1 cellular context compared by ENCODE assay signal in genomic region chr1:186155594-186155993, GRCh38.
TF ChIP-seq lines count a peak whose summit lies in the region.

No MANE protein-coding gene starts in this region.

TF ChIP-seq in K562, 482 proteins besides CTCF, POLR2A, EP300 and RAD21 (continued from another document and continues in another):
- TF ChIP-seq ZNF518B (CRISPR knock-in tag; IDR thresholded peaks at IDR 0.05) (no peak), SMAD4 (CRISPR knock-in tag; conservative IDR thresholded peaks at IDR 0.05) (peak; percentile 67), SRSF3 (IDR thresholded peaks at IDR 0.05; ENCODE audit: insufficient read depth, low read length) (no peak), PBX2 (CRISPR knock-in tag; IDR thresholded peaks at IDR 0.05; ENCODE audit: low read depth) (no peak), PBX2 (tag; conservative IDR thresholded peaks at IDR 0.05; ENCODE audit: low read depth) (peak; percentile 60), DPF2 (IDR thresholded peaks at IDR 0.05) (no peak), TEAD4 (IDR thresholded peaks at IDR 0.05; ENCODE audit: low read length) (peak; percentile 44), TEAD4 (CRISPR knock-in tag; IDR thresholded peaks at IDR 0.05; ENCODE audit: borderline replicate concordance) (no peak), RFX7 (CRISPR knock-in tag; IDR thresholded peaks at IDR 0.05) (no peak), DEAF1 (CRISPR knock-in tag; IDR thresholded peaks at IDR 0.05) (peak; percentile 80), ILF3 (IDR thresholded peaks at IDR 0.05; ENCODE audit: borderline replicate concordance) (no peak), KLF1 (tag; IDR thresholded peaks at IDR 0.05) (no peak), SMAD2 (IDR thresholded peaks at IDR 0.05; ENCODE audit: low read depth, low read length) (no peak), MEIS2 (IDR thresholded peaks at IDR 0.05; ENCODE audit: partially characterized antibody) (peak; percentile 57), MEF2D (tag; conservative IDR thresholded peaks at IDR 0.05; ENCODE audit: low read depth) (no peak), ATF4 (CRISPR knock-in tag; IDR thresholded peaks at IDR 0.05) (no peak), TAF15 (IDR thresholded peaks at IDR 0.05; ENCODE audit: low read depth, low read length) (no peak), PRPF4 (IDR thresholded peaks at IDR 0.05; ENCODE audit: insufficient read depth, low read depth, low read length, poor library complexity, severe bottlenecking) (no peak), ZNF592 (IDR thresholded peaks at IDR 0.05) (no peak), ZNF347 (CRISPR knock-in tag; IDR thresholded peaks at IDR 0.05; ENCODE audit: low read depth) (no peak), ATF1 (CRISPR knock-in tag; IDR thresholded peaks at IDR 0.05) (no peak), ATF1 (tag; IDR thresholded peaks at IDR 0.05) (no peak), KDM1A (IDR thresholded peaks at IDR 0.05) (peak; percentile 39 to 45; a peak in 2 of 4 replicates), GTF2F1 (IDR thresholded peaks at IDR 0.05; ENCODE audit: low read depth, low read length) (no peak), JUND (IDR thresholded peaks at IDR 0.05; ENCODE audit: borderline replicate concordance, low read depth, low read length) (no peak), JUND (tag; IDR thresholded peaks at IDR 0.05; ENCODE audit: borderline replicate concordance, low read depth, low read length) (peak; percentile 53; the same call in 2 of the 3 replicates), EZH2 (IDR thresholded peaks at IDR 0.05; ENCODE audit: borderline replicate concordance, low read depth, low read length) (no peak), ZNF75A (CRISPR knock-in tag; IDR thresholded peaks at IDR 0.05) (no peak), TOE1 (IDR thresholded peaks at IDR 0.05; ENCODE audit: borderline replicate concordance) (no peak), TOE1 (CRISPR knock-in tag; IDR thresholded peaks at IDR 0.05; ENCODE audit: borderline replicate concordance, low read depth) (no peak)
- TF ChIP-seq, protein P1, sequence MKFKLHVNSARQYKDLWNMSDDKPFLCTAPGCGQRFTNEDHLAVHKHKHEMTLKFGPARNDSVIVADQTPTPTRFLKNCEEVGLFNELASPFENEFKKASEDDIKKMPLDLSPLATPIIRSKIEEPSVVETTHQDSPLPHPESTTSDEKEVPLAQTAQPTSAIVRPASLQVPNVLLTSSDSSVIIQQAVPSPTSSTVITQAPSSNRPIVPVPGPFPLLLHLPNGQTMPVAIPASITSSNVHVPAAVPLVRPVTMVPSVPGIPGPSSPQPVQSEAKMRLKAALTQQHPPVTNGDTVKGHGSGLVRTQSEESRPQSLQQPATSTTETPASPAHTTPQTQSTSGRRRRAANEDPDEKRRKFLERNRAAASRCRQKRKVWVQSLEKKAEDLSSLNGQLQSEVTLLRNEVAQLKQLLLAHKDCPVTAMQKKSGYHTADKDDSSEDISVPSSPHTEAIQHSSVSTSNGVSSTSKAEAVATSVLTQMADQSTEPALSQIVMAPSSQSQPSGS (CRISPR knock-in tag; IDR thresholded peaks at IDR 0.05): no peak
- TF ChIP-seq, protein P2, sequence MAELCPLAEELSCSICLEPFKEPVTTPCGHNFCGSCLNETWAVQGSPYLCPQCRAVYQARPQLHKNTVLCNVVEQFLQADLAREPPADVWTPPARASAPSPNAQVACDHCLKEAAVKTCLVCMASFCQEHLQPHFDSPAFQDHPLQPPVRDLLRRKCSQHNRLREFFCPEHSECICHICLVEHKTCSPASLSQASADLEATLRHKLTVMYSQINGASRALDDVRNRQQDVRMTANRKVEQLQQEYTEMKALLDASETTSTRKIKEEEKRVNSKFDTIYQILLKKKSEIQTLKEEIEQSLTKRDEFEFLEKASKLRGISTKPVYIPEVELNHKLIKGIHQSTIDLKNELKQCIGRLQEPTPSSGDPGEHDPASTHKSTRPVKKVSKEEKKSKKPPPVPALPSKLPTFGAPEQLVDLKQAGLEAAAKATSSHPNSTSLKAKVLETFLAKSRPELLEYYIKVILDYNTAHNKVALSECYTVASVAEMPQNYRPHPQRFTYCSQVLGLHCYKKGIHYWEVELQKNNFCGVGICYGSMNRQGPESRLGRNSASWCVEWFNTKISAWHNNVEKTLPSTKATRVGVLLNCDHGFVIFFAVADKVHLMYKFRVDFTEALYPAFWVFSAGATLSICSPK (IDR thresholded peaks at IDR 0.05; ENCODE audit: borderline replicate concordance): no peak
- TF ChIP-seq, protein P3, sequence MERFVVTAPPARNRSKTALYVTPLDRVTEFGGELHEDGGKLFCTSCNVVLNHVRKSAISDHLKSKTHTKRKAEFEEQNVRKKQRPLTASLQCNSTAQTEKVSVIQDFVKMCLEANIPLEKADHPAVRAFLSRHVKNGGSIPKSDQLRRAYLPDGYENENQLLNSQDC (CRISPR knock-in tag; IDR thresholded peaks at IDR 0.05): no peak
- TF ChIP-seq, protein P4, sequence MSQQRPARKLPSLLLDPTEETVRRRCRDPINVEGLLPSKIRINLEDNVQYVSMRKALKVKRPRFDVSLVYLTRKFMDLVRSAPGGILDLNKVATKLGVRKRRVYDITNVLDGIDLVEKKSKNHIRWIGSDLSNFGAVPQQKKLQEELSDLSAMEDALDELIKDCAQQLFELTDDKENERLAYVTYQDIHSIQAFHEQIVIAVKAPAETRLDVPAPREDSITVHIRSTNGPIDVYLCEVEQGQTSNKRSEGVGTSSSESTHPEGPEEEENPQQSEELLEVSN (IDR thresholded peaks at IDR 0.05; ENCODE audit: borderline replicate concordance in 1 of 2, extremely low read depth in 1 of 2, insufficient read depth in 1 of 2, insufficient read length in 1 of 2, low read depth in 1 of 2, low read length in 1 of 2, poor library complexity in 1 of 2, severe bottlenecking in 1 of 2): no peak
- TF ChIP-seq, protein P5, sequence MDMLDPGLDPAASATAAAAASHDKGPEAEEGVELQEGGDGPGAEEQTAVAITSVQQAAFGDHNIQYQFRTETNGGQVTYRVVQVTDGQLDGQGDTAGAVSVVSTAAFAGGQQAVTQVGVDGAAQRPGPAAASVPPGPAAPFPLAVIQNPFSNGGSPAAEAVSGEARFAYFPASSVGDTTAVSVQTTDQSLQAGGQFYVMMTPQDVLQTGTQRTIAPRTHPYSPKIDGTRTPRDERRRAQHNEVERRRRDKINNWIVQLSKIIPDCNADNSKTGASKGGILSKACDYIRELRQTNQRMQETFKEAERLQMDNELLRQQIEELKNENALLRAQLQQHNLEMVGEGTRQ (CRISPR knock-in tag; IDR thresholded peaks at IDR 0.05): no peak
- TF ChIP-seq, protein P6, sequence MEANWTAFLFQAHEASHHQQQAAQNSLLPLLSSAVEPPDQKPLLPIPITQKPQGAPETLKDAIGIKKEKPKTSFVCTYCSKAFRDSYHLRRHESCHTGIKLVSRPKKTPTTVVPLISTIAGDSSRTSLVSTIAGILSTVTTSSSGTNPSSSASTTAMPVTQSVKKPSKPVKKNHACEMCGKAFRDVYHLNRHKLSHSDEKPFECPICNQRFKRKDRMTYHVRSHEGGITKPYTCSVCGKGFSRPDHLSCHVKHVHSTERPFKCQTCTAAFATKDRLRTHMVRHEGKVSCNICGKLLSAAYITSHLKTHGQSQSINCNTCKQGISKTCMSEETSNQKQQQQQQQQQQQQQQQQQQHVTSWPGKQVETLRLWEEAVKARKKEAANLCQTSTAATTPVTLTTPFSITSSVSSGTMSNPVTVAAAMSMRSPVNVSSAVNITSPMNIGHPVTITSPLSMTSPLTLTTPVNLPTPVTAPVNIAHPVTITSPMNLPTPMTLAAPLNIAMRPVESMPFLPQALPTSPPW (CRISPR knock-in tag; IDR thresholded peaks at IDR 0.05): 0 out of 2 replicates have a peak, but pooled peaks have one; percentile 20
- TF ChIP-seq, protein P7, sequence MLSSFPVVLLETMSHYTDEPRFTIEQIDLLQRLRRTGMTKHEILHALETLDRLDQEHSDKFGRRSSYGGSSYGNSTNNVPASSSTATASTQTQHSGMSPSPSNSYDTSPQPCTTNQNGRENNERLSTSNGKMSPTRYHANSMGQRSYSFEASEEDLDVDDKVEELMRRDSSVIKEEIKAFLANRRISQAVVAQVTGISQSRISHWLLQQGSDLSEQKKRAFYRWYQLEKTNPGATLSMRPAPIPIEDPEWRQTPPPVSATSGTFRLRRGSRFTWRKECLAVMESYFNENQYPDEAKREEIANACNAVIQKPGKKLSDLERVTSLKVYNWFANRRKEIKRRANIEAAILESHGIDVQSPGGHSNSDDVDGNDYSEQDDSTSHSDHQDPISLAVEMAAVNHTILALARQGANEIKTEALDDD (IDR thresholded peaks at IDR 0.05): peak; percentile 56; the same call in 1 of the 2 replicates
